ENCODE assay signal across 7 cellular contexts in genomic region chr2:55227437-55228223, GRCh38. TPM values are rescaled to one million over a fixed set of nuclear protein-coding genes. Genes with fewer than 3 reads are reported as not detected.
DNase-seq lines count a peak whose midpoint lies in the region; ATAC-seq, FAIRE-seq and TF ChIP-seq lines count a peak whose summit lies in the region.
"Not testable (repeated sequence)": the region's sequence is repeated elsewhere in the genome, so short reads cannot be mapped to it uniquely, and the experiment has no call there.

No MANE protein-coding gene starts in this region.

- H3K9me3 ChIP-seq in T-helper 17 cell (ENCODE audit: control insufficient read depth, low read length, poor library complexity, severe bottlenecking); HepG2 (ENCODE audit: low read length): not testable (repeated sequence)

- not testable (repeated sequence) for H3K9ac ChIP-seq in HepG2 (ENCODE audit: insufficient read depth, low read depth, low read length)

- H3K27ac ChIP-seq in HepG2 (ENCODE audit: extremely low read length, insufficient read depth, low read length): not testable (repeated sequence)

- H3K36me3 Mint-ChIP-seq in T-helper 17 cell (ENCODE audit: low read depth): not testable (repeated sequence)
- H3K36me3 Mint-ChIP-seq in activated T-helper 1 cell treated with anti-CD3 and anti-CD28 coated beads, Interleukin-12 subunit alpha, Interleukin-12 subunit beta, Interleukin-2, Interleukin-4 antibody, amounts not matched to agents 30 ng/mL and 10 ng/mL and 1 ng/mL, durations not matched to agents 14 hours and 24 hours and 36 hours (ENCODE audit: low read depth): peaks cover 23% of the 10 kb centered on the region

- H3K4me1 ChIP-seq in HepG2 (ENCODE audit: insufficient read depth, low read length): peaks cover 37% of the 10 kb centered on the region

- peaks cover 32% of the 10 kb centered on the region for H3K4me1 Mint-ChIP-seq in T-helper 17 cell
- H3K4me1 Mint-ChIP-seq in activated T-helper 1 cell treated with anti-CD3 and anti-CD28 coated beads, Interleukin-12 subunit alpha, Interleukin-12 subunit beta, Interleukin-2, Interleukin-4 antibody, amounts not matched to agents 30 ng/mL and 10 ng/mL and 1 ng/mL, durations not matched to agents 14 hours and 24 hours and 36 hours (ENCODE audit: low read depth): peaks cover 44% of the 10 kb centered on the region

- not testable (repeated sequence) for H3K27me3 ChIP-seq in HepG2 (ENCODE audit: control insufficient read depth in 1 of 2, insufficient read depth in 2 of 2, low read length in 2 of 2)

- H3K4me2 ChIP-seq in HepG2 (ENCODE audit: low read depth, low read length): not testable (repeated sequence)

- DNase-seq in EH (ENCODE audit: low read depth) (peak; percentile 53), NB4 (ENCODE audit: low read depth) (peak; percentile 61), choroid plexus epithelial cell (ENCODE audit: low read depth) (peak; percentile 59), pulmonary artery endothelial cell (ENCODE audit: low read depth, low spot score) (peak; percentile 20)
- DNase-seq in T-helper 17 cell; activated T-helper 1 cell treated with anti-CD3 and anti-CD28 coated beads, Interleukin-12 subunit alpha, Interleukin-12 subunit beta, Interleukin-2, Interleukin-4 antibody, amounts not matched to agents 30 ng/mL and 10 ng/mL and 1 ng/mL, durations not matched to agents 14 hours and 24 hours and 36 hours (ENCODE audit: low spot score); HepG2 (ENCODE audit: low spot score): not testable (repeated sequence)

- not testable (repeated sequence) for H3K4me3 ChIP-seq in NB4 (ENCODE audit: low read depth, low read length); choroid plexus epithelial cell (ENCODE audit: low read depth, low read length); HepG2 (replicated peaks in 1 of 3; ENCODE audit: insufficient read depth in 1 of 3, low read depth in 2 of 3, low read length in 3 of 3)

- CTCF ChIA-PET in HepG2 (lab: Yijun Ruan, JAX; ENCODE audit: low intra/inter-chr PET ratio, low total read pairs): not testable (repeated sequence)

- TF ChIP-seq POLR2A in NB4 (IDR thresholded peaks at IDR 0.05; ENCODE audit: extremely low read depth, insufficient read length); HepG2 (IDR thresholded peaks at IDR 0.05; ENCODE audit: insufficient read depth in 1 of 2, low read depth in 2 of 2, low read length in 2 of 2): not testable (repeated sequence)

- H2AFZ ChIP-seq in HepG2 (ENCODE audit: low read length): not testable (repeated sequence)

- BruUV-seq in HepG2 (replicated peaks; lab: Mats Ljungman, UMichigan): not testable (repeated sequence)

- not testable (repeated sequence) for TF ChIP-seq EP300 in HepG2 (IDR thresholded peaks at IDR 0.05; ENCODE audit: low read depth in 2 of 2, low read length in 2 of 2); HepG2 (CRISPR knock-in tag; IDR thresholded peaks at IDR 0.05; ENCODE audit: borderline replicate concordance)

- POLR2A ChIA-PET in HepG2 (lab: Yijun Ruan, JAX): not testable (repeated sequence)

- in situ Hi-C loops in HepG2 (cut with HindIII; ENCODE audit: extremely low pct_ligation_motif_present, low pct_unique_long_range_greater_than_20kb): not testable (repeated sequence)

- not testable (repeated sequence) for TF ChIP-seq CTCF in NB4 (IDR thresholded peaks at IDR 0.05; ENCODE audit: low read depth, low read length); choroid plexus epithelial cell (conservative IDR thresholded peaks at IDR 0.05; ENCODE audit: low read depth, low read length); HepG2 (CRISPR knock-in tag; IDR thresholded peaks at IDR 0.05)

- intact Hi-C loops in activated T-helper 1 cell treated with anti-CD3 and anti-CD28 coated beads, Interleukin-12 subunit alpha, Interleukin-12 subunit beta, Interleukin-2, Interleukin-4 antibody, amounts not matched to agents 30 ng/mL and 10 ng/mL and 1 ng/mL, durations not matched to agents 14 hours and 24 hours and 36 hours (cut with micrococcal nuclease); HepG2 (cut with micrococcal nuclease; ENCODE audit: unreplicated experiment): not testable (repeated sequence)

- H3K27me3 Mint-ChIP-seq in T-helper 17 cell; activated T-helper 1 cell treated with anti-CD3 and anti-CD28 coated beads, Interleukin-12 subunit alpha, Interleukin-12 subunit beta, Interleukin-2, Interleukin-4 antibody, amounts not matched to agents 30 ng/mL and 10 ng/mL and 1 ng/mL, durations not matched to agents 14 hours and 24 hours and 36 hours (ENCODE audit: insufficient read depth): not testable (repeated sequence)

- peak overlapping the region; percentile 34 for H3K27ac Mint-ChIP-seq in T-helper 17 cell
- H3K27ac Mint-ChIP-seq in activated T-helper 1 cell treated with anti-CD3 and anti-CD28 coated beads, Interleukin-12 subunit alpha, Interleukin-12 subunit beta, Interleukin-2, Interleukin-4 antibody, amounts not matched to agents 30 ng/mL and 10 ng/mL and 1 ng/mL, durations not matched to agents 14 hours and 24 hours and 36 hours: peak overlapping the region; percentile 66

- 81% methylated on average over 7 of the region's 7 CpGs for WGBS in HepG2 (ENCODE audit: low lambda C conversion rate)

- not testable (repeated sequence) for TF ChIP-seq RAD21 in HepG2 (CRISPR knock-in tag; IDR thresholded peaks at IDR 0.05)

- FAIRE-seq in HepG2 (lab: Jason Lieb, UNC): not testable (repeated sequence)

- not testable (repeated sequence) for H3K9me3 Mint-ChIP-seq in activated T-helper 1 cell treated with anti-CD3 and anti-CD28 coated beads, Interleukin-12 subunit alpha, Interleukin-12 subunit beta, Interleukin-2, Interleukin-4 antibody, amounts not matched to agents 30 ng/mL and 10 ng/mL and 1 ng/mL, durations not matched to agents 14 hours and 24 hours and 36 hours

- H4K20me1 ChIP-seq in HepG2 (ENCODE audit: insufficient read depth, low read length): not testable (repeated sequence)

- peak overlapping the region; percentile 15 for H3K4me3 Mint-ChIP-seq in T-helper 17 cell
- peak overlapping the region; percentile 59 for H3K4me3 Mint-ChIP-seq in activated T-helper 1 cell treated with anti-CD3 and anti-CD28 coated beads, Interleukin-12 subunit alpha, Interleukin-12 subunit beta, Interleukin-2, Interleukin-4 antibody, amounts not matched to agents 30 ng/mL and 10 ng/mL and 1 ng/mL, durations not matched to agents 14 hours and 24 hours and 36 hours

- H3K36me3 ChIP-seq in HepG2 (replicated peaks in 1 of 2; ENCODE audit: control insufficient read depth in 1 of 2, insufficient read depth in 2 of 2, low read length in 2 of 2): not testable (repeated sequence)

- ATAC-seq in T-helper 17 cell, HepG2: not testable (repeated sequence)

- peaks cover 20% of the 10 kb centered on the region for H3K79me2 ChIP-seq in HepG2 (ENCODE audit: insufficient read depth, low read length)

RNA-seq across cellular contexts. Expression of gene CLHC1, which starts 4.5 kb away (rescaled TPM):
- total RNA-seq in T-helper 17 cell: 1 to 10 TPM; 3.5 to 7.1 TPM
- total RNA-seq in activated T-helper 1 cell treated with anti-CD3 and anti-CD28 coated beads, Interleukin-12 subunit alpha, Interleukin-12 subunit beta, Interleukin-2, Interleukin-4 antibody, amounts not matched to agents 30 ng/mL and 10 ng/mL and 1 ng/mL, durations not matched to agents 14 hours and 24 hours and 36 hours: 9.0 and 12.3 TPM in 2 replicates
- 12.1 and 12.6 TPM in 2 replicates for total RNA-seq in HepG2 (2016; rRNA removed; fragmentation: Illumina TruSeq; extraction: Trizol)
- 11.8 and 17.4 TPM in 2 replicates for total RNA-seq in HepG2 (2016; cell fraction: cytosol; rRNA removed; fragmentation: Illumina TruSeq; extraction: Trizol; ENCODE audit: low read depth)
- 5.5 and 11.3 TPM in 2 replicates for total RNA-seq in HepG2 (2016; cell fraction: insoluble cytoplasmic fraction; rRNA removed; fragmentation: Illumina TruSeq; extraction: Trizol)
- total RNA-seq in HepG2 (2016; cell fraction: membrane; rRNA removed; fragmentation: Illumina TruSeq; extraction: Trizol): 9.1 and 10.3 TPM in 2 replicates
- total RNA-seq in HepG2 (2016; cell fraction: nucleus; rRNA removed; fragmentation: Illumina TruSeq; extraction: Trizol): 30.1 and 37.8 TPM in 2 replicates
- polyA plus RNA-seq in HepG2 (2011; rRNA removed): 8.3 and 9.8 TPM in 2 replicates
- polyA plus RNA-seq in HepG2 (2011; cell fraction: cytosol; rRNA removed): 3.0 and 3.5 TPM in 2 replicates
- 13.4 and 18.3 TPM in 2 replicates for polyA plus RNA-seq in HepG2 (2011; cell fraction: nucleus; rRNA removed)
- polyA plus RNA-seq in HepG2 (2012): 6.2 and 11.1 TPM in 2 replicates
- polyA plus RNA-seq in HepG2 (2016; cell fraction: cytosol; fragmentation: Illumina TruSeq; extraction: Trizol; ENCODE audit: low read depth): 0.94 and 3.3 TPM in 2 replicates
- 5.6 and 6.0 TPM in 2 replicates for polyA plus RNA-seq in HepG2 (2016; cell fraction: insoluble cytoplasmic fraction; fragmentation: Illumina TruSeq; extraction: Trizol; ENCODE audit: low read depth)
- polyA plus RNA-seq in HepG2 (2016; cell fraction: membrane; fragmentation: Illumina TruSeq; extraction: Trizol; ENCODE audit: low read depth): 1.7 and 2.3 TPM in 2 replicates
- polyA plus RNA-seq in HepG2 (2016; cell fraction: nucleus; fragmentation: Illumina TruSeq; extraction: Trizol; ENCODE audit: insufficient read depth, low read depth): 30.8 and 41.3 TPM in 2 replicates
- 8.9 and 12.5 TPM in 2 replicates for polyA minus RNA-seq in HepG2 (2011; rRNA and poly(A)+ RNA removed; ENCODE audit: low replicate concordance)
- polyA minus RNA-seq in HepG2 (2011; cell fraction: cytosol; rRNA and poly(A)+ RNA removed): 3.3 and 4.6 TPM in 2 replicates
- polyA minus RNA-seq in HepG2 (2011; cell fraction: nucleus; rRNA and poly(A)+ RNA removed): 49.1 and 55.3 TPM in 2 replicates
- total RNA-seq in pulmonary artery endothelial cell: 3.4 and 5.5 TPM in 2 replicates

RNA-seq across cellular contexts. Expression of gene RPS27A, which starts 4.9 kb away (rescaled TPM):
- total RNA-seq in T-helper 17 cell (1,000 to 10,000 TPM; 1,730 to 1,784 TPM), HepG2 (2016; rRNA removed; fragmentation: Illumina TruSeq; extraction: Trizol) (2,779 and 3,447 TPM in 2 replicates), pulmonary artery endothelial cell (731 and 867 TPM in 2 replicates)
- total RNA-seq in activated T-helper 1 cell treated with anti-CD3 and anti-CD28 coated beads, Interleukin-12 subunit alpha, Interleukin-12 subunit beta, Interleukin-2, Interleukin-4 antibody, amounts not matched to agents 30 ng/mL and 10 ng/mL and 1 ng/mL, durations not matched to agents 14 hours and 24 hours and 36 hours: 949 and 953 TPM in 2 replicates
- total RNA-seq in HepG2 (2016; cell fraction: cytosol; rRNA removed; fragmentation: Illumina TruSeq; extraction: Trizol; ENCODE audit: low read depth): 3,724 and 4,228 TPM in 2 replicates
- total RNA-seq in HepG2 (2016; cell fraction: insoluble cytoplasmic fraction; rRNA removed; fragmentation: Illumina TruSeq; extraction: Trizol): 2,787 and 3,487 TPM in 2 replicates
- 5,337 and 5,584 TPM in 2 replicates for total RNA-seq in HepG2 (2016; cell fraction: membrane; rRNA removed; fragmentation: Illumina TruSeq; extraction: Trizol)
- total RNA-seq in HepG2 (2016; cell fraction: nucleus; rRNA removed; fragmentation: Illumina TruSeq; extraction: Trizol): 970 and 1,023 TPM in 2 replicates
- polyA plus RNA-seq in HepG2 (2011; rRNA removed): 2,422 and 3,269 TPM in 2 replicates
- 2,304 and 3,147 TPM in 2 replicates for polyA plus RNA-seq in HepG2 (2011; cell fraction: cytosol; rRNA removed)
- 359 and 512 TPM in 2 replicates for polyA plus RNA-seq in HepG2 (2011; cell fraction: nucleus; rRNA removed)
- 3,631 and 4,280 TPM in 2 replicates for polyA plus RNA-seq in HepG2 (2012)
- polyA plus RNA-seq in HepG2 (2016; cell fraction: cytosol; fragmentation: Illumina TruSeq; extraction: Trizol; ENCODE audit: low read depth): 4,950 and 4,974 TPM in 2 replicates
- polyA plus RNA-seq in HepG2 (2016; cell fraction: insoluble cytoplasmic fraction; fragmentation: Illumina TruSeq; extraction: Trizol; ENCODE audit: low read depth): 3,258 and 3,662 TPM in 2 replicates
- 5,339 and 5,592 TPM in 2 replicates for polyA plus RNA-seq in HepG2 (2016; cell fraction: membrane; fragmentation: Illumina TruSeq; extraction: Trizol; ENCODE audit: low read depth)
- 1,724 and 1,834 TPM in 2 replicates for polyA plus RNA-seq in HepG2 (2016; cell fraction: nucleus; fragmentation: Illumina TruSeq; extraction: Trizol; ENCODE audit: insufficient read depth, low read depth)
- 125 and 308 TPM in 2 replicates for polyA minus RNA-seq in HepG2 (2011; rRNA and poly(A)+ RNA removed; ENCODE audit: low replicate concordance)
- polyA minus RNA-seq in HepG2 (2011; cell fraction: cytosol; rRNA and poly(A)+ RNA removed): 415 and 421 TPM in 2 replicates
- polyA minus RNA-seq in HepG2 (2011; cell fraction: nucleus; rRNA and poly(A)+ RNA removed): 265 and 307 TPM in 2 replicates

RNA-seq across cellular contexts. Expression of gene MTIF2, which starts 41.4 kb away (rescaled TPM):
- total RNA-seq in T-helper 17 cell (10 to 100 TPM; 16.8 to 18.7 TPM), HepG2 (2016; rRNA removed; fragmentation: Illumina TruSeq; extraction: Trizol) (92.1 and 118 TPM in 2 replicates), pulmonary artery endothelial cell (36.0 and 39.7 TPM in 2 replicates)
- total RNA-seq in activated T-helper 1 cell treated with anti-CD3 and anti-CD28 coated beads, Interleukin-12 subunit alpha, Interleukin-12 subunit beta, Interleukin-2, Interleukin-4 antibody, amounts not matched to agents 30 ng/mL and 10 ng/mL and 1 ng/mL, durations not matched to agents 14 hours and 24 hours and 36 hours: 42.3 and 44.1 TPM in 2 replicates
- 21.8 and 23.5 TPM in 2 replicates for total RNA-seq in HepG2 (2016; cell fraction: cytosol; rRNA removed; fragmentation: Illumina TruSeq; extraction: Trizol; ENCODE audit: low read depth)
- total RNA-seq in HepG2 (2016; cell fraction: insoluble cytoplasmic fraction; rRNA removed; fragmentation: Illumina TruSeq; extraction: Trizol): 93.6 and 122 TPM in 2 replicates
- 55.0 and 56.5 TPM in 2 replicates for total RNA-seq in HepG2 (2016; cell fraction: membrane; rRNA removed; fragmentation: Illumina TruSeq; extraction: Trizol)
- 60.4 and 62.8 TPM in 2 replicates for total RNA-seq in HepG2 (2016; cell fraction: nucleus; rRNA removed; fragmentation: Illumina TruSeq; extraction: Trizol)
- 24.3 and 32.1 TPM in 2 replicates for polyA plus RNA-seq in HepG2 (2011; rRNA removed)
- 16.5 and 20.9 TPM in 2 replicates for polyA plus RNA-seq in HepG2 (2011; cell fraction: cytosol; rRNA removed)
- 32.9 and 33.4 TPM in 2 replicates for polyA plus RNA-seq in HepG2 (2011; cell fraction: nucleus; rRNA removed)
- 37.6 and 54.9 TPM in 2 replicates for polyA plus RNA-seq in HepG2 (2012)
- polyA plus RNA-seq in HepG2 (2016; cell fraction: cytosol; fragmentation: Illumina TruSeq; extraction: Trizol; ENCODE audit: low read depth): 9.6 TPM in 2 replicates
- polyA plus RNA-seq in HepG2 (2016; cell fraction: insoluble cytoplasmic fraction; fragmentation: Illumina TruSeq; extraction: Trizol; ENCODE audit: low read depth): 93.7 and 99.1 TPM in 2 replicates
- polyA plus RNA-seq in HepG2 (2016; cell fraction: membrane; fragmentation: Illumina TruSeq; extraction: Trizol; ENCODE audit: low read depth): 24.8 and 29.0 TPM in 2 replicates
- 77.0 and 78.6 TPM in 2 replicates for polyA plus RNA-seq in HepG2 (2016; cell fraction: nucleus; fragmentation: Illumina TruSeq; extraction: Trizol; ENCODE audit: insufficient read depth, low read depth)
- polyA minus RNA-seq in HepG2 (2011; rRNA and poly(A)+ RNA removed; ENCODE audit: low replicate concordance): 39.6 and 42.1 TPM in 2 replicates
- polyA minus RNA-seq in HepG2 (2011; cell fraction: cytosol; rRNA and poly(A)+ RNA removed): 26.6 and 34.5 TPM in 2 replicates
- 75.2 and 79.7 TPM in 2 replicates for polyA minus RNA-seq in HepG2 (2011; cell fraction: nucleus; rRNA and poly(A)+ RNA removed)
